ENCODE assay signal across 8 cellular contexts in the genomic region with DNA sequence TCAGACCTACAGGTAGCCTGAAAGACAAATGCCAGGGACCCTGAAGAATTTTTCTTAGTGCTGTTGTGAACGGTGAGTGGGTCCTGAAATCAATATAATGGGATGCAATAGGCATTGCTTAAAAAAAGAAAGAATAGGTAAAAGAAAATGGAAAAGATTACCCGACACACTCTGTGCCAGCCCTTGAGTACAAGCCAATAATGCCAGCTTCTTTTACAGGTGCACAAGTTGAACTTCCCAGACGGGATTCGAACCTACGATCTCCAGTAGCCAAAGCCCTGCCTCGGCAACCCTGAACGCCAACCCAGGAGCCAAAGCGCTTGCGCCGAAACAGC. TPM values are rescaled to one million over a fixed set of nuclear protein-coding genes. Genes with fewer than 3 reads are reported as not detected.
DNase-seq lines count a peak whose midpoint lies in the region; TF ChIP-seq lines count a peak whose summit lies in the region.

No MANE protein-coding gene starts in this region.

- no peaks in the 10 kb centered on the region for H3K27me3 Mint-ChIP-seq in activated naive CD4-positive, alpha-beta T cell treated with anti-CD3 and anti-CD28 coated beads, Interleukin-2, amount 50 U/mL, for 24 hours
- no peaks in the 10 kb centered on the region for H3K27me3 Mint-ChIP-seq in activated naive CD8-positive, alpha-beta T cell treated with anti-CD3 and anti-CD28 coated beads for 36 hours

- TF ChIP-seq EP300 in tibial nerve (IDR thresholded peaks at IDR 0.05) = no peak

- H3K9me3 ChIP-seq in liver (ENCODE audit: control insufficient read depth in 4 of 4, low read length in 3 of 4) (peaks cover 0 to under 1% (median 0%) of the 10 kb centered on the region in 4 donors), tibial nerve (no peaks in the 10 kb centered on the region)

- H3K27ac ChIP-seq in liver (ENCODE audit: low read depth in 1 of 2, low read length in 2 of 2) (peak overlapping the region; percentile 7 to 91), tibial nerve (peak overlapping the region in 3 of 4 donors; percentile 7 to 96 (median 57))

- H3K36me3 ChIP-seq in liver (ENCODE audit: control insufficient read depth in 4 of 4, insufficient read depth in 3 of 4, low read depth in 1 of 4, low read length in 3 of 4) = no peaks in the 10 kb centered on the region
- no peaks in the 10 kb centered on the region for H3K36me3 ChIP-seq in tibial nerve

- H3K27me3 ChIP-seq in liver (ENCODE audit: control insufficient read depth in 4 of 4, insufficient read depth in 4 of 4, low read length in 3 of 4) (peaks cover 0 to 2% (median 0%) of the 10 kb centered on the region in 4 donors), tibial nerve (no peaks in the 10 kb centered on the region)

- H3K4me1 ChIP-seq in liver (ENCODE audit: control insufficient read depth in 4 of 4, insufficient read depth in 4 of 4, low read length in 3 of 4) = peaks cover 3 to 15% (median 7%) of the 10 kb centered on the region in 4 donors
- peaks cover 0 to 16% (median 0%) of the 10 kb centered on the region in 4 donors for H3K4me1 ChIP-seq in tibial nerve

- no peaks in the 10 kb centered on the region for H3K9me3 Mint-ChIP-seq in activated naive CD4-positive, alpha-beta T cell treated with anti-CD3 and anti-CD28 coated beads, Interleukin-2, amount 50 U/mL, for 24 hours
- H3K9me3 Mint-ChIP-seq in activated naive CD8-positive, alpha-beta T cell treated with anti-CD3 and anti-CD28 coated beads for 36 hours = no peaks in the 10 kb centered on the region

- H3K36me3 Mint-ChIP-seq in activated naive CD4-positive, alpha-beta T cell treated with anti-CD3 and anti-CD28 coated beads, Interleukin-2, amount 50 U/mL, for 24 hours = no peaks in the 10 kb centered on the region
- no peaks in the 10 kb centered on the region for H3K36me3 Mint-ChIP-seq in activated naive CD8-positive, alpha-beta T cell treated with anti-CD3 and anti-CD28 coated beads for 36 hours

- DNase-seq in activated naive CD4-positive, alpha-beta T cell treated with Interleukin-2 at 50 U/mL for 16 hours = no peak
- DNase-seq in activated naive CD8-positive, alpha-beta T cell treated with anti-CD3 and anti-CD28 coated beads for 36 hours = no peak
- DNase-seq in tibial nerve (ENCODE audit: low spot score in 2 of 2) = no peak
- DNase-seq in 8988T = no peak
- no peak for DNase-seq in epidermal melanocyte (ENCODE audit: insufficient read length, low spot score)
- DNase-seq in activated effector memory CD4-positive, alpha-beta T cell treated with anti-CD3 and anti-CD28 coated beads, Interleukin-2, amount 50 U/mL, for 16 hours = no peak

- peak overlapping the region; percentile 91 for H3K4me3 Mint-ChIP-seq in activated naive CD4-positive, alpha-beta T cell treated with anti-CD3 and anti-CD28 coated beads, Interleukin-2, amount 50 U/mL, for 24 hours
- peak overlapping the region; percentile 88 for H3K4me3 Mint-ChIP-seq in activated naive CD8-positive, alpha-beta T cell treated with anti-CD3 and anti-CD28 coated beads for 36 hours

- H3K4me3 ChIP-seq in liver (ENCODE audit: low read depth in 1 of 3, low read length in 3 of 3) = peak overlapping the region in 2 of 3 donors; percentile 24 to 49
- peak overlapping the region in 2 of 4 donors; percentile 54 to 65 for H3K4me3 ChIP-seq in tibial nerve

- no peak for TF ChIP-seq POLR2A in tibial nerve (IDR thresholded peaks at IDR 0.05)

- H3K9ac ChIP-seq in liver (ENCODE audit: low read depth in 1 of 2, low read length in 2 of 2) = peak overlapping the region in 1 of 2 donors; percentile 76

- TF ChIP-seq RAD21 in liver (IDR thresholded peaks at IDR 0.05) = no peak

- TF ChIP-seq CTCF in liver (IDR thresholded peaks at IDR 0.05; ENCODE audit: low read depth, low read length, missing input control) (no peak), tibial nerve (IDR thresholded peaks at IDR 0.05) (no peak)

- H3K4me1 Mint-ChIP-seq in activated naive CD4-positive, alpha-beta T cell treated with anti-CD3 and anti-CD28 coated beads, Interleukin-2, amount 50 U/mL, for 24 hours = peaks cover 19% of the 10 kb centered on the region
- H3K4me1 Mint-ChIP-seq in activated naive CD8-positive, alpha-beta T cell treated with anti-CD3 and anti-CD28 coated beads for 36 hours = peaks cover 15% of the 10 kb centered on the region

- H3K27ac Mint-ChIP-seq in activated naive CD4-positive, alpha-beta T cell treated with anti-CD3 and anti-CD28 coated beads, Interleukin-2, amount 50 U/mL, for 24 hours = peak overlapping the region; percentile 76
- peak overlapping the region; percentile 93 for H3K27ac Mint-ChIP-seq in activated naive CD8-positive, alpha-beta T cell treated with anti-CD3 and anti-CD28 coated beads for 36 hours

- WGBS in liver = 7% methylated on average over 10 of the region's 10 CpGs
- 55% methylated on average over 10 of the region's 10 CpGs; no CpG with 5 or more reads in 1 of the 2 donors for WGBS in tibial nerve, 2 donors

TF ChIP-seq in liver, 16 proteins besides CTCF, POLR2A, EP300 and RAD21:
- no peak for TF ChIP-seq FOXA1 (IDR thresholded peaks at IDR 0.05)
- peak in 1 of 2 donors; percentile 15 for TF ChIP-seq JUND (IDR thresholded peaks at IDR 0.05)

RNA-seq across cellular contexts. Expression of a gene that starts 24.7 kb away (rescaled TPM):
- total RNA-seq in activated naive CD8-positive, alpha-beta T cell treated with anti-CD3 and anti-CD28 coated beads for 36 hours = not detected
- total RNA-seq in liver (under 1 TPM in 1 of 2 donors, not detected in 1; 0.67 TPM), tibial nerve (not detected)
- 1 to 10 TPM; 2.1 to 3.4 TPM for polyA plus RNA-seq in liver

RNA-seq across cellular contexts. Expression of a gene that starts 40.3 kb away (rescaled TPM):
- 10 to 100 TPM; 31.9 to 32.8 TPM for total RNA-seq in activated naive CD8-positive, alpha-beta T cell treated with anti-CD3 and anti-CD28 coated beads for 36 hours
- total RNA-seq in liver (1 to 10 TPM; 4.0 to 5.8 TPM), tibial nerve (10 to 100 TPM in 1 of 4 donors, 1 to 10 TPM in 3; 4.2 to 10.0 (median 5.2) TPM)
- polyA plus RNA-seq in liver = 1 to 10 TPM; 3.2 to 3.5 TPM

RNA-seq across cellular contexts. Expression of a gene that starts 49.5 kb away (rescaled TPM):
- total RNA-seq in activated naive CD8-positive, alpha-beta T cell treated with anti-CD3 and anti-CD28 coated beads for 36 hours = not detected
- total RNA-seq in liver = 10 to 100 TPM in 1 of 2 donors, not detected in 1; 39.9 TPM
- polyA plus RNA-seq in liver = under 1 TPM in 1 of 2 donors, not detected in 1; 0.05 TPM
- under 1 TPM in 1 of 4 donors, not detected in 3; 0.90 TPM for total RNA-seq in tibial nerve

RNA-seq across cellular contexts. Expression of a gene that starts 53.2 kb away (rescaled TPM):
- 10 to 100 TPM; 87.8 to 89.8 TPM for total RNA-seq in activated naive CD8-positive, alpha-beta T cell treated with anti-CD3 and anti-CD28 coated beads for 36 hours
- total RNA-seq in liver (1 to 10 TPM; 5.1 to 5.6 TPM), tibial nerve (10 to 100 TPM in 2 of 4 donors, 1 to 10 TPM in 2; 3.1 to 32.7 (median 9.8) TPM)
- 1 to 10 TPM; 1.0 to 3.1 TPM for polyA plus RNA-seq in liver
